ENCODE assay signal across 12 cellular contexts in the genomic region with DNA sequence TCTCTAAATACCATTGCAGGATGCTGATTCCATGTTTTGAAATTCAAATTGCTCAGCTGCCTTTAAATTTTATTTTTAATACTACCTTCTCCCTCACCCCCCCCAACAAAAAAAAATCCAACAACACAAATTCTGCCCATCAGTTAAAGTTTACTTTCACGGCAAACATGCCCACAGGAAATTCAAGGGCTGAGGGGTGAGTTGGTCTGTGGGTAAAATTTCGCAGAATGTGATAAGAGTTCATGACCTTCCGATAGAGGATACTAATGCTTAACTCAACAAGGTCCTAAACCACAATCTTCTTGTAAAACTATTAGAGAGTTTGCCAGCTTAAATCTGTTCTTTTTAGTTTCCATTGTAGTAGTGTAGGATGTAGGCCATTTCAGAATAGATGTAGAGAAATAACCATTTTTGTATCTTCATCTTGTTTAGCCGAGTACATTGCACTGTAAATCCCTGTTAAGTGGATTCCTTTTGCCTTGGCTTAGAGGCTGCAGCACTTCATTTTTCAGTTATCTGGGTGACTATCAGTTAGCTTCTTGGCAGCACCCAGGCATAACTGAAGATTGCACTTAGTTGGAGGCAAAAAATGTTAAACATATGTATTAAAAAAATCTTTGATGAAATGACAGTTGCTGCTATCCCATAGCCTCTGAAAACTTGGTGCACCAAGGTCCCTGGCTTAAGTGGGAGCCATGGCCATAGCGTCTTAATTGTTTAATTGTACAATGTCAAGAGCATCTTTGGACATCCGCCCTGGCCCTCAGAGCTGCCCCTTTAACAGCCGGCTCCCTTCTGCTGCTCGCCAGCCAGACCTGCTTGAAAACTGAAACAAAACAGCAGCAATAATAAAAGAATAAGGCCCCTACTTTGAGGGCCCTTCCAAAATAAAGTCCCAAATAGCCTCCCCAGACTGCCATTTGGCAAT.
A peak's percentile ranks its signal among the peaks of the same experiment; 100 is the strongest.
DNase-seq lines count a peak whose midpoint lies in the region; FAIRE-seq and TF ChIP-seq lines count a peak whose summit lies in the region.
"Had no signal": no experiment of that assay in that cellular context is flagged by ENCODE, and none has a peak within 500 bp of the region (broad histone marks: within the 10 kb centered on the region; RNA-seq: fewer than 3 reads in every experiment).

No MANE protein-coding gene starts in this region.

- H3K9me3 Mint-ChIP-seq in neural crest cell = no peaks in the 10 kb centered on the region

- H3K4me3 Mint-ChIP-seq in neural crest cell = peak overlapping the region; percentile 97

- POLR2A ChIA-PET in H1 (lab: Charles Lee; ENCODE audit: partially characterized antibody) = interaction anchor here (0.6 to 2.4 kb wide), 9 partner anchors 8 to 191 kb away, joined by 3 to 11 read pairs (median 4); a partner anchor contains a TSS

- H2AK5ac ChIP-seq in H1 (ENCODE audit: low read depth, low read length) = no peak overlapping the region

- no peak overlapping the region for H4K5ac ChIP-seq in H1 (ENCODE audit: insufficient read length, low read depth, low read length)

- no peak for TF ChIP-seq POLR2A in GM12891 (IDR thresholded peaks at IDR 0.05; ENCODE audit: low read depth, low read length)
- TF ChIP-seq POLR2A in H1 (IDR thresholded peaks at IDR 0.05; ENCODE audit: control extremely low read depth in 1 of 2, low read depth in 2 of 2, low read length in 2 of 2) = no peak

- H2BK5ac ChIP-seq in H1 (ENCODE audit: low read depth, low read length) = no peak overlapping the region

- FAIRE-seq in GM12891 (lab: Jason Lieb, UNC) = peak; percentile 63
- no peak for FAIRE-seq in H1 (lab: Jason Lieb, UNC)
- FAIRE-seq: GM12878 had no signal

- H3K4me1 ChIP-seq in H1 (replicated peaks in 1 of 4; ENCODE audit: control insufficient read depth in 3 of 4, insufficient read depth in 4 of 4, low read length in 3 of 4) = peaks cover 6 to 30% (median 16%) of the 10 kb centered on the region in 4 experiments

- no peak overlapping the region for H4K8ac ChIP-seq in H1 (ENCODE audit: extremely low read depth, insufficient read depth, low read length)

- no peak for TF ChIP-seq CTCF in H1 (IDR thresholded peaks at IDR 0.05; ENCODE audit: control extremely low read depth in 1 of 3, insufficient read depth in 1 of 3, low read depth in 1 of 3, low read length in 3 of 3)
- TF ChIP-seq CTCF in neural crest cell (conservative IDR thresholded peaks at IDR 0.05) = no peak

- H3K27me3 Mint-ChIP-seq in neural crest cell (ENCODE audit: low read depth) = peaks cover 12% of the 10 kb centered on the region

- H2BK120ac ChIP-seq in H1 (replicated peaks; ENCODE audit: low read depth, low read length) = no peak overlapping the region

- H2BK15ac ChIP-seq in H1 (ENCODE audit: low read length) = no peak overlapping the region

- H3K4ac ChIP-seq in H1 (replicated peaks; ENCODE audit: insufficient read length, low read depth, low read length) = no peak overlapping the region

- peaks cover 2% of the 10 kb centered on the region for H3K36me3 Mint-ChIP-seq in neural crest cell (ENCODE audit: low read depth)

- H3K14ac ChIP-seq in H1 (ENCODE audit: insufficient read length) = no peak overlapping the region

- no peak overlapping the region for H4K91ac ChIP-seq in H1 (replicated peaks; ENCODE audit: insufficient read length, low read length)

- peak overlapping the region; percentile 97 to 100; a peak in 2 of 4 replicates for H3K4me2 ChIP-seq in H1 (ENCODE audit: insufficient read depth in 1 of 2, low read depth in 2 of 2, low read length in 2 of 2)

- no peak overlapping the region for H3K23ac ChIP-seq in H1 (ENCODE audit: insufficient read length)

- CTCF ChIA-PET in H1 (lab: Charles Lee; ENCODE audit: partially characterized antibody) = interaction anchor here (0.7 to 19.4 kb wide), 8 partner anchors 16 to 334 kb away, joined by 3 to 196 read pairs (median 3); a partner anchor contains a TSS

- no peak overlapping the region for H3K9ac ChIP-seq in H1 (replicated peaks in 1 of 4; ENCODE audit: extremely low read depth in 1 of 4, low read depth in 3 of 4, low read length in 3 of 4)

- H3K27me3 ChIP-seq in H1 (replicated peaks in 1 of 4; ENCODE audit: control insufficient read depth in 3 of 4, extremely low read depth in 1 of 4, insufficient read depth in 3 of 4, low read length in 3 of 4) (peaks cover 0 to 22% (median 14%) of the 10 kb centered on the region in 4 experiments; a peak in 5 of 7 replicates), H7 (ENCODE audit: control insufficient read depth, insufficient read depth, low read length) (peaks cover 25% of the 10 kb centered on the region)

- H3K36me3 ChIP-seq in H1 (ENCODE audit: control insufficient read depth in 2 of 4, insufficient read depth in 4 of 4, low read length in 3 of 4) (no peaks in the 10 kb centered on the region), H7 (replicated peaks; ENCODE audit: control insufficient read depth, insufficient read depth, low read length) (no peaks in the 10 kb centered on the region)

- H3K23me2 ChIP-seq in H1 (ENCODE audit: low read depth, low read length) = peaks cover 14% of the 10 kb centered on the region

- peaks cover 3% of the 10 kb centered on the region; the same call in 1 of the 2 replicates for H3K79me1 ChIP-seq in H1 (ENCODE audit: low read depth, low read length)

- no peak for DNase-seq in GM12891 (ENCODE audit: insufficient read length, low spot score)
- DNase-seq in NCI-H524 (lab: John Stamatoyannopoulos, UW) = peak; percentile 17 to 51
- DNase-seq in H1 (ENCODE audit: low read depth in 1 of 2, low spot score in 2 of 2) = no peak
- no peak for DNase-seq in neural crest cell (ENCODE audit: low read depth, low spot score)
- no peak for DNase-seq in H7
- DNase-seq in stimulated activated CD4-positive, alpha-beta T cell treated with anti-CD3 and anti-CD28 coated beads, Interleukin-12 subunit alpha, Interleukin-12 subunit beta, amount 100 ng/mL, for 4 hours = no peak
- DNase-seq in activated naive CD4-positive, alpha-beta T cell treated with anti-CD3 and anti-CD28 coated beads, Interleukin-2, amount 50 U/mL, for 16 hours = no peak
- DNase-seq: activated CD4-positive, alpha-beta T cell treated with anti-CD3 and anti-CD28 coated beads, Interleukin-2, amount 50 U/mL, for 4 hours; NCI-H510A; stimulated activated CD8-positive, alpha-beta memory T cell treated with anti-CD3 and anti-CD28 coated beads, Interleukin-4, amount 100 ng/mL, for 48 hours; SW 1271 had no signal

- H3K9me3 ChIP-seq in H1 (ENCODE audit: insufficient read depth in 2 of 2, low read depth in 1 of 2, low read length in 1 of 2) = no peaks in the 10 kb centered on the region

- no peak for TF ChIP-seq EP300 in H1 (IDR thresholded peaks at IDR 0.05; ENCODE audit: borderline replicate concordance in 1 of 2, low read depth in 2 of 2, low read length in 2 of 2)

- no peak overlapping the region for H3K27ac ChIP-seq in H1 (ENCODE audit: low read depth, low read length)

- H2BK12ac ChIP-seq in H1 (ENCODE audit: low read depth, low read length) = no peak overlapping the region

- no peak overlapping the region for H2AFZ ChIP-seq in H1 (ENCODE audit: low read length)

- TF ChIP-seq RAD21 in H1 (IDR thresholded peaks at IDR 0.05 in 1 of 2, conservative IDR thresholded peaks at IDR 0.05 in 1 of 2; ENCODE audit: low read depth in 2 of 2, low read length in 2 of 2) = no peak

- H4K20me1 ChIP-seq in H1 (replicated peaks in 1 of 2; ENCODE audit: control insufficient read depth in 1 of 2, insufficient read depth in 2 of 2, low read length in 2 of 2) = no peaks in the 10 kb centered on the region

- H3K79me2 ChIP-seq in H1 (ENCODE audit: control insufficient read depth in 1 of 2, insufficient read depth in 2 of 2, low read length in 2 of 2) = peaks cover 0 to 37% of the 10 kb centered on the region in 2 experiments; a peak in 3 of 4 replicates

- H2BK20ac ChIP-seq in H1 (ENCODE audit: low read length) = no peak overlapping the region

- no peak overlapping the region for H3K56ac ChIP-seq in H1 (replicated peaks; ENCODE audit: insufficient read length, low read depth, low read length)

- WGBS in H1 (ENCODE audit: extremely low coverage in 1 of 2, insufficient coverage in 1 of 2, insufficient read length in 1 of 2, insufficient replicate concordance in 2 of 2, low coverage in 1 of 2, low lambda C conversion rate in 2 of 2, missing lambda C conversion rate in 1 of 2), 2 experiments = 78% methylated on average over 8 of the region's 8 CpGs; no CpG with 5 or more reads in 1 of the 2 experiments

- H3K4me3 ChIP-seq in H1 (ENCODE audit: extremely low read depth in 1 of 4, insufficient read depth in 2 of 4, low read depth in 3 of 4, low read length in 4 of 4) = peak overlapping the region in 1 of 4 experiments; percentile 89; a peak in 1 of 8 replicates
- H3K4me3 ChIP-seq in H7 (ENCODE audit: insufficient read depth, low read depth, low read length) = no peak overlapping the region
- H3K4me3 ChIP-seq: GM12878 had no signal

- H3K18ac ChIP-seq in H1 (ENCODE audit: extremely low read depth, low read length) = no peak overlapping the region

- H3K27ac Mint-ChIP-seq in neural crest cell (ENCODE audit: unreplicated experiment) = peak overlapping the region; percentile 54

- peaks cover 81% of the 10 kb centered on the region for H3K4me1 Mint-ChIP-seq in neural crest cell

TF ChIP-seq in GM12891, 5 proteins besides CTCF, POLR2A, EP300 and RAD21:
- TF ChIP-seq SPI1 (IDR thresholded peaks at IDR 0.05; ENCODE audit: low read depth, low read length) (no peak), POU2F2 (IDR thresholded peaks at IDR 0.05; ENCODE audit: low read depth, low read length) (no peak), PAX5 (IDR thresholded peaks at IDR 0.05; ENCODE audit: insufficient read depth, low read length, severe bottlenecking) (no peak), TAF1 (IDR thresholded peaks at IDR 0.05; ENCODE audit: low read depth, low read length) (no peak), POLR2AphosphoS5 (IDR thresholded peaks at IDR 0.05; ENCODE audit: low read depth, low read length) (no peak)

TF ChIP-seq in H1, 55 proteins besides CTCF, POLR2A, EP300 and RAD21:
- TF ChIP-seq POU5F1 (IDR thresholded peaks at IDR 0.05; ENCODE audit: low read depth, low read length) (no peak), SRF (IDR thresholded peaks at IDR 0.05; ENCODE audit: low read depth, low read length) (no peak), CHD2 (IDR thresholded peaks at IDR 0.05; ENCODE audit: low read length) (no peak), SP1 (IDR thresholded peaks at IDR 0.05; ENCODE audit: low read depth, low read length) (no peak), BACH1 (IDR thresholded peaks at IDR 0.05; ENCODE audit: low read length) (no peak), SAP30 (IDR thresholded peaks at IDR 0.05; ENCODE audit: insufficient read depth, insufficient replicate concordance, low read length) (no peak), KDM1A (IDR thresholded peaks at IDR 0.05; ENCODE audit: borderline replicate concordance, low read length) (no peak), EGR1 (IDR thresholded peaks at IDR 0.05; ENCODE audit: borderline replicate concordance, low read depth, low read length) (no peak), RXRA (IDR thresholded peaks at IDR 0.05; ENCODE audit: insufficient read depth, low read depth, low read length) (no peak)
- TF ChIP-seq, protein P1, sequence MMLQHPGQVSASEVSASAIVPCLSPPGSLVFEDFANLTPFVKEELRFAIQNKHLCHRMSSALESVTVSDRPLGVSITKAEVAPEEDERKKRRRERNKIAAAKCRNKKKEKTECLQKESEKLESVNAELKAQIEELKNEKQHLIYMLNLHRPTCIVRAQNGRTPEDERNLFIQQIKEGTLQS (IDR thresholded peaks at IDR 0.05; ENCODE audit: insufficient read depth, low read depth, low read length) = no peak
TF ChIP-seq in H1: peak in this region for 0.

Comparison
In these comparisons a context has a peak if more than half of its experiments do, and no peak if none do; other contexts are left out.
1. DNase-seq: peak in NCI-H524 (2 of 2); none in GM12891 (single experiment), H1 (0 of 2), neural crest cell (single experiment), H7 (single experiment), stimulated activated CD4-positive, alpha-beta T cell treated with anti-CD3 and anti-CD28 coated beads, Interleukin-12 subunit alpha, Interleukin-12 subunit beta, amount 100 ng/mL, for 4 hours (single experiment) and activated naive CD4-positive, alpha-beta T cell treated with anti-CD3 and anti-CD28 coated beads, Interleukin-2, amount 50 U/mL, for 16 hours (single experiment).